38 cellular contexts compared by ENCODE assay signal in genomic region chr19:43719378-43719868, GRCh38. TPM values are rescaled to one million over a fixed set of nuclear protein-coding genes. Genes with fewer than 3 reads are reported as not detected.
"Had no signal": no experiment of that assay in that cellular context is flagged by ENCODE, and none has a peak within 500 bp of the region (broad histone marks: within the 10 kb centered on the region; RNA-seq: fewer than 3 reads in every experiment).

No MANE protein-coding gene starts in this region.

- H3K9me3 ChIP-seq: ascending aorta, breast epithelium, esophagus squamous epithelium, gastroesophageal sphincter, heart right ventricle had no signal

- H3K9me3 Mint-ChIP-seq: activated CD4-positive, alpha-beta memory T cell treated with anti-CD3 and anti-CD28 coated beads, Interleukin-2, amount 10 ng/mL, durations not matched to agents 7 days and 5 days; activated CD4-positive, alpha-beta T cell treated with anti-CD3 and anti-CD28 coated beads, Interleukin-2, amount 10 ng/mL, durations not matched to agents 24 days and 14 days; activated naive CD4-positive, alpha-beta T cell treated with anti-CD3 and anti-CD28 coated beads, Interleukin-2, amount 10 ng/mL, durations not matched to agents 7 days and 5 days; activated naive CD4-positive, alpha-beta T cell treated with anti-CD3 and anti-CD28 coated beads, Interleukin-2, amount 50 U/mL, for 72 hours; activated naive CD8-positive, alpha-beta T cell treated with anti-CD3 and anti-CD28 coated beads, Interleukin-2, amount 10 ng/mL, durations not matched to agents 7 days and 5 days; activated T-cell treated with anti-CD3 and anti-CD28 coated beads, Interleukin-2, amount 50 U/mL, for 4 hours; activated T-helper 2 cell treated with anti-CD3 and anti-CD28 coated beads, Interferon-gamma antibody, Interleukin-2, Interleukin-4, amounts not matched to agents 10 μg/mL and 5 μg/mL and 100 μg/mL, durations not matched to agents 14 hours and 24 hours and 36 hours; brain; T-helper 2 cell treated with Interferon-gamma antibody and Interleukin-4, amounts not matched to agents 5 μg/mL and 100 μg/mL, for 36 hours had no signal

- H3K4me1 Mint-ChIP-seq: activated CD4-positive, alpha-beta memory T cell treated with anti-CD3 and anti-CD28 coated beads, Interleukin-2, amount 10 ng/mL, durations not matched to agents 7 days and 5 days; activated CD4-positive, alpha-beta T cell treated with anti-CD3 and anti-CD28 coated beads, Interleukin-2, amount 10 ng/mL, durations not matched to agents 24 days and 14 days; activated naive CD4-positive, alpha-beta T cell treated with anti-CD3 and anti-CD28 coated beads, Interleukin-2, amount 10 ng/mL, durations not matched to agents 7 days and 5 days; activated naive CD8-positive, alpha-beta T cell treated with anti-CD3 and anti-CD28 coated beads, Interleukin-2, amount 10 ng/mL, durations not matched to agents 7 days and 5 days; brain had no signal

- H3K27me3 Mint-ChIP-seq: activated CD4-positive, alpha-beta memory T cell treated with anti-CD3 and anti-CD28 coated beads, Interleukin-2, amount 10 ng/mL, durations not matched to agents 7 days and 5 days had no signal

- FAIRE-seq: endometrium, endothelial cell of umbilical vein had no signal

- H3K27ac Mint-ChIP-seq: activated CD4-positive, alpha-beta memory T cell treated with anti-CD3 and anti-CD28 coated beads, Interleukin-2, amount 10 ng/mL, durations not matched to agents 7 days and 5 days; activated CD4-positive, alpha-beta T cell treated with anti-CD3 and anti-CD28 coated beads for 36 hours; activated CD4-positive, alpha-beta T cell treated with anti-CD3 and anti-CD28 coated beads, Interleukin-2, amount 10 ng/mL, durations not matched to agents 24 days and 14 days; activated naive CD4-positive, alpha-beta T cell treated with anti-CD3 and anti-CD28 coated beads, Interleukin-2, amount 10 ng/mL, durations not matched to agents 7 days and 5 days; activated naive CD4-positive, alpha-beta T cell treated with anti-CD3 and anti-CD28 coated beads, Interleukin-2, amount 50 U/mL, for 72 hours; activated naive CD8-positive, alpha-beta T cell treated with anti-CD3 and anti-CD28 coated beads, Interleukin-2, amount 10 ng/mL, durations not matched to agents 7 days and 5 days; activated T-helper 2 cell treated with anti-CD3 and anti-CD28 coated beads, Interferon-gamma antibody, Interleukin-2, Interleukin-4, amounts not matched to agents 10 μg/mL and 5 μg/mL and 100 μg/mL, durations not matched to agents 14 hours and 24 hours and 36 hours; brain; T-helper 17 cell; T-helper 2 cell treated with Interferon-gamma antibody and Interleukin-4, amounts not matched to agents 5 μg/mL and 100 μg/mL, for 36 hours had no signal

- H3K4me3 ChIP-seq: ascending aorta, breast epithelium, cardiac muscle cell, coronary artery, esophagus squamous epithelium, gastroesophageal sphincter, heart right ventricle had no signal

- H3K4me1 ChIP-seq: ascending aorta, breast epithelium, esophagus squamous epithelium, gastroesophageal sphincter, heart right ventricle had no signal

- H3K27ac ChIP-seq: ascending aorta, breast epithelium, cardiac muscle cell, coronary artery, epithelial cell of prostate, esophagus squamous epithelium, gastroesophageal sphincter, heart right ventricle, WERI-Rb-1 had no signal

- H3K36me3 ChIP-seq: ascending aorta, breast epithelium, cardiac muscle cell, esophagus squamous epithelium, gastroesophageal sphincter, heart right ventricle, WERI-Rb-1 had no signal

- ATAC-seq: activated CD4-positive, alpha-beta T cell treated with anti-CD3 and anti-CD28 coated beads for 36 hours; activated naive CD4-positive, alpha-beta T cell treated with anti-CD3 and anti-CD28 coated beads, Interleukin-2, amount 50 U/mL, for 72 hours; activated T-cell treated with anti-CD3 and anti-CD28 coated beads, Interleukin-2, amount 50 U/mL, for 4 hours; gastroesophageal sphincter; T-helper 17 cell had no signal

- H3K4me3 Mint-ChIP-seq: activated CD4-positive, alpha-beta memory T cell treated with anti-CD3 and anti-CD28 coated beads, Interleukin-2, amount 10 ng/mL, durations not matched to agents 7 days and 5 days; activated CD4-positive, alpha-beta T cell treated with anti-CD3 and anti-CD28 coated beads for 36 hours; activated CD4-positive, alpha-beta T cell treated with anti-CD3 and anti-CD28 coated beads, Interleukin-2, amount 10 ng/mL, durations not matched to agents 24 days and 14 days; activated naive CD4-positive, alpha-beta T cell treated with anti-CD3 and anti-CD28 coated beads, Interleukin-2, amount 10 ng/mL, durations not matched to agents 7 days and 5 days; activated naive CD8-positive, alpha-beta T cell treated with anti-CD3 and anti-CD28 coated beads, Interleukin-2, amount 10 ng/mL, durations not matched to agents 7 days and 5 days; activated T-cell treated with anti-CD3 and anti-CD28 coated beads, Interleukin-2, amount 50 U/mL, for 4 hours; brain; T-helper 17 cell; T-helper 2 cell treated with Interferon-gamma antibody and Interleukin-4, amounts not matched to agents 5 μg/mL and 100 μg/mL, for 36 hours had no signal

- H3K36me3 Mint-ChIP-seq: activated naive CD4-positive, alpha-beta T cell treated with anti-CD3 and anti-CD28 coated beads, Interleukin-2, amount 10 ng/mL, durations not matched to agents 7 days and 5 days; activated naive CD4-positive, alpha-beta T cell treated with anti-CD3 and anti-CD28 coated beads, Interleukin-2, amount 50 U/mL, for 72 hours; activated naive CD8-positive, alpha-beta T cell treated with anti-CD3 and anti-CD28 coated beads, Interleukin-2, amount 10 ng/mL, durations not matched to agents 7 days and 5 days; brain had no signal

- DNase-seq: activated CD4-positive, alpha-beta memory T cell treated with anti-CD3 and anti-CD28 coated beads, Interleukin-2, amount 10 ng/mL, durations not matched to agents 7 days and 5 days; activated CD4-positive, alpha-beta T cell treated with anti-CD3 and anti-CD28 coated beads for 36 hours; activated CD4-positive, alpha-beta T cell treated with anti-CD3 and anti-CD28 coated beads, Interleukin-2, amount 10 ng/mL, durations not matched to agents 24 days and 14 days; activated CD4-positive, CD25-positive, alpha-beta regulatory T cell; activated CD4-positive, CD25-positive, alpha-beta regulatory T cell treated with anti-CD3 and anti-CD28 coated beads, Interleukin-2, amount 50 U/mL, for 72 hours; activated CD8-positive, alpha-beta memory T cell treated with anti-CD3 and anti-CD28 coated beads, Interleukin-2, amount 50 U/mL, for 48 hours; activated naive CD4-positive, alpha-beta T cell; activated naive CD4-positive, alpha-beta T cell treated with anti-CD3 and anti-CD28 coated beads, Interleukin-2, amount 10 ng/mL, durations not matched to agents 7 days and 5 days; activated naive CD8-positive, alpha-beta T cell treated with anti-CD3 and anti-CD28 coated beads, Interleukin-2, amount 10 ng/mL, durations not matched to agents 7 days and 5 days; activated T-cell treated with anti-CD3 and anti-CD28 coated beads for 4 hours; activated T-cell treated with anti-CD3 and anti-CD28 coated beads, Interleukin-2, amount 50 U/mL, for 4 hours; central memory CD4-positive, alpha-beta T cell; cerebellar nuclear complex; effector CD8-positive, alpha-beta T cell; esophagus squamous epithelium; foreskin melanocyte; heart right ventricle; T-helper 1 cell; T-helper 17 cell; T1000; WERI-Rb-1 had no signal

RNA-seq across cellular contexts. Expression of gene IRGC, which starts 3.5 kb away (rescaled TPM):
- total RNA-seq: activated CD4-positive, alpha-beta memory T cell treated with anti-CD3 and anti-CD28 coated beads, Interleukin-2, amount 10 ng/mL, durations not matched to agents 7 days and 5 days; activated CD4-positive, alpha-beta T cell treated with anti-CD3 and anti-CD28 coated beads for 36 hours; activated CD4-positive, alpha-beta T cell treated with anti-CD3 and anti-CD28 coated beads, Interleukin-2, amount 10 ng/mL, durations not matched to agents 24 days and 14 days; activated naive CD4-positive, alpha-beta T cell treated with anti-CD3 and anti-CD28 coated beads, Interleukin-2, amount 50 U/mL, for 72 hours; activated naive CD8-positive, alpha-beta T cell treated with anti-CD3 and anti-CD28 coated beads, Interleukin-2, amount 10 ng/mL, durations not matched to agents 7 days and 5 days; activated T-cell treated with anti-CD3 and anti-CD28 coated beads, Interleukin-2, amount 50 U/mL, for 4 hours; activated T-helper 2 cell treated with anti-CD3 and anti-CD28 coated beads, Interferon-gamma antibody, Interleukin-2, Interleukin-4, amounts not matched to agents 10 μg/mL and 5 μg/mL and 100 μg/mL, durations not matched to agents 14 hours and 24 hours and 36 hours; ascending aorta; breast epithelium; cardiac muscle cell; dermis microvascular lymphatic vessel endothelial cell; endothelial cell of umbilical vein; esophagus squamous epithelium; fibroblast of lung; fibroblast of villous mesenchyme; gastroesophageal sphincter; glomerular endothelial cell; heart right ventricle; T-helper 17 cell had no signal
- polyA plus RNA-seq: cardiac muscle cell, endothelial cell of umbilical vein, esophagus, fibroblast of lung, heart right ventricle had no signal
